Comparison of ENCODE assay signal across 1 cellular context in the genomic region with DNA sequence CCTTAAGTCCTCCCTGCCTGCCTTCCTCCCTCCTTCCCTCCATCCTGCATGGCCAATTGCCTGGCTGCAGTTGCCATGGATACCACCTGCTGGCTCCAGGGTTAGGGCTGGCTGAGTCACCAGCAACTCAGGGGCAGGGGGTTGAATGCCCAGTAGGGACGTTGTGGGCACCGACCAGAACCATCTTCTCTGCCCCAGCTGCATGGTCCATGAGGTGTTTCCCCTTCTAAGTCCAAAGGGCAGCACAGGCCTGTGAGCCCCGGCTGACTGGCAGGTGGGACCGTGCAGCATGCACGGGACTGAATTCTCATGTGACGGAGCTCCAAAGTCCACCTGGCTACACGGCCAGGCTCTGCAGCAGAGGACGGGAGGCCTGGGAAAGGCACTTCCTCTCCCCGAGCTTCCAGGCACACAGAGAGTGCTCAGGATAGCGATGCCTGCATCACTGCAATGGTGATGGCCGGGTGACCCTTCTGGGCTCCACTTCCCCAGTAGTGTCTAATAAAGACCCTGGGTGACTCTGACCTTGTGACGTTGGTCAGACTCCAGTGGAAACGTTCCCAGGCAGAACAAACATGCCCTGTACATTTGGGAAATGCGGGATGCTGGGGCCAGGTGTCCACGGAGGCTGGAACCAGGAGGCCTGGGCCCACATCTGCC.
TF ChIP-seq lines count a peak whose summit lies in the region.

No MANE protein-coding gene starts in this region.

TF ChIP-seq in HepG2, 621 proteins besides CTCF, POLR2A, EP300 and RAD21 (continued from another document and continues in another):
- TF ChIP-seq, protein P1, sequence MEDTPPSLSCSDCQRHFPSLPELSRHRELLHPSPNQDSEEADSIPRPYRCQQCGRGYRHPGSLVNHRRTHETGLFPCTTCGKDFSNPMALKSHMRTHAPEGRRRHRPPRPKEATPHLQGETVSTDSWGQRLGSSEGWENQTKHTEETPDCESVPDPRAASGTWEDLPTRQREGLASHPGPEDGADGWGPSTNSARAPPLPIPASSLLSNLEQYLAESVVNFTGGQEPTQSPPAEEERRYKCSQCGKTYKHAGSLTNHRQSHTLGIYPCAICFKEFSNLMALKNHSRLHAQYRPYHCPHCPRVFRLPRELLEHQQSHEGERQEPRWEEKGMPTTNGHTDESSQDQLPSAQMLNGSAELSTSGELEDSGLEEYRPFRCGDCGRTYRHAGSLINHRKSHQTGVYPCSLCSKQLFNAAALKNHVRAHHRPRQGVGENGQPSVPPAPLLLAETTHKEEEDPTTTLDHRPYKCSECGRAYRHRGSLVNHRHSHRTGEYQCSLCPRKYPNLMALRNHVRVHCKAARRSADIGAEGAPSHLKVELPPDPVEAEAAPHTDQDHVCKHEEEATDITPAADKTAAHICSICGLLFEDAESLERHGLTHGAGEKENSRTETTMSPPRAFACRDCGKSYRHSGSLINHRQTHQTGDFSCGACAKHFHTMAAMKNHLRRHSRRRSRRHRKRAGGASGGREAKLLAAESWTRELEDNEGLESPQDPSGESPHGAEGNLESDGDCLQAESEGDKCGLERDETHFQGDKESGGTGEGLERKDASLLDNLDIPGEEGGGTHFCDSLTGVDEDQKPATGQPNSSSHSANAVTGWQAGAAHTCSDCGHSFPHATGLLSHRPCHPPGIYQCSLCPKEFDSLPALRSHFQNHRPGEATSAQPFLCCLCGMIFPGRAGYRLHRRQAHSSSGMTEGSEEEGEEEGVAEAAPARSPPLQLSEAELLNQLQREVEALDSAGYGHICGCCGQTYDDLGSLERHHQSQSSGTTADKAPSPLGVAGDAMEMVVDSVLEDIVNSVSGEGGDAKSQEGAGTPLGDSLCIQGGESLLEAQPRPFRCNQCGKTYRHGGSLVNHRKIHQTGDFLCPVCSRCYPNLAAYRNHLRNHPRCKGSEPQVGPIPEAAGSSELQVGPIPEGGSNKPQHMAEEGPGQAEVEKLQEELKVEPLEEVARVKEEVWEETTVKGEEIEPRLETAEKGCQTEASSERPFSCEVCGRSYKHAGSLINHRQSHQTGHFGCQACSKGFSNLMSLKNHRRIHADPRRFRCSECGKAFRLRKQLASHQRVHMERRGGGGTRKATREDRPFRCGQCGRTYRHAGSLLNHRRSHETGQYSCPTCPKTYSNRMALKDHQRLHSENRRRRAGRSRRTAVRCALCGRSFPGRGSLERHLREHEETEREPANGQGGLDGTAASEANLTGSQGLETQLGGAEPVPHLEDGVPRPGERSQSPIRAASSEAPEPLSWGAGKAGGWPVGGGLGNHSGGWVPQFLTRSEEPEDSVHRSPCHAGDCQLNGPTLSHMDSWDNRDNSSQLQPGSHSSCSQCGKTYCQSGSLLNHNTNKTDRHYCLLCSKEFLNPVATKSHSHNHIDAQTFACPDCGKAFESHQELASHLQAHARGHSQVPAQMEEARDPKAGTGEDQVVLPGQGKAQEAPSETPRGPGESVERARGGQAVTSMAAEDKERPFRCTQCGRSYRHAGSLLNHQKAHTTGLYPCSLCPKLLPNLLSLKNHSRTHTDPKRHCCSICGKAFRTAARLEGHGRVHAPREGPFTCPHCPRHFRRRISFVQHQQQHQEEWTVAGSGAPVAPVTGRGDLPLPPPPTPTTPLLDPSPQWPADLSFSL (CRISPR knock-in tag; IDR thresholded peaks at IDR 0.05) = no peak
- TF ChIP-seq, protein P2, sequence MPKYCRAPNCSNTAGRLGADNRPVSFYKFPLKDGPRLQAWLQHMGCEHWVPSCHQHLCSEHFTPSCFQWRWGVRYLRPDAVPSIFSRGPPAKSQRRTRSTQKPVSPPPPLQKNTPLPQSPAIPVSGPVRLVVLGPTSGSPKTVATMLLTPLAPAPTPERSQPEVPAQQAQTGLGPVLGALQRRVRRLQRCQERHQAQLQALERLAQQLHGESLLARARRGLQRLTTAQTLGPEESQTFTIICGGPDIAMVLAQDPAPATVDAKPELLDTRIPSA (CRISPR knock-in tag; IDR thresholded peaks at IDR 0.05; ENCODE audit: borderline replicate concordance) = peak; percentile 86; the same call in 1 of the 2 replicates
- TF ChIP-seq RBFOX2 (IDR thresholded peaks at IDR 0.05; ENCODE audit: low read depth, low read length) (no peak), ZNF205 (CRISPR knock-in tag; IDR thresholded peaks at IDR 0.05) (peak; percentile 90), ARNT2 (CRISPR knock-in tag; IDR thresholded peaks at IDR 0.05; ENCODE audit: low read depth) (peak; percentile 98), ZBTB42 (CRISPR knock-in tag; IDR thresholded peaks at IDR 0.05) (peak; percentile 62; the same call in 1 of the 2 replicates), ZBTB14 (CRISPR knock-in tag; IDR thresholded peaks at IDR 0.05) (peak; percentile 35; the same call in 1 of the 2 replicates), SSRP1 (CRISPR knock-in tag; IDR thresholded peaks at IDR 0.05) (no peak), IKZF4 (CRISPR knock-in tag; IDR thresholded peaks at IDR 0.05; ENCODE audit: borderline replicate concordance, low read depth, not compliant biosample characterization) (no peak), ZNF839 (CRISPR knock-in tag; IDR thresholded peaks at IDR 0.05; ENCODE audit: borderline replicate concordance) (no peak), HOMEZ (CRISPR knock-in tag; IDR thresholded peaks at IDR 0.05; ENCODE audit: low read depth) (no peak), ZNF3 (CRISPR knock-in tag; IDR thresholded peaks at IDR 0.05) (no peak), ZMYM3 (CRISPR knock-in tag; IDR thresholded peaks at IDR 0.05) (peak; percentile 63; the same call in 1 of the 2 replicates), SALL2 (CRISPR knock-in tag; IDR thresholded peaks at IDR 0.05) (peak; percentile 82), NFIC (IDR thresholded peaks at IDR 0.05; ENCODE audit: low read length) (peak; percentile 22; the same call in 1 of the 2 replicates), SRSF1 (optimal IDR thresholded peaks at IDR 0.05; ENCODE audit: low read depth, low read length) (no peak), MXD3 (CRISPR knock-in tag; IDR thresholded peaks at IDR 0.05) (peak; percentile 97), NONO (IDR thresholded peaks at IDR 0.05) (no peak), NONO (CRISPR knock-in tag; conservative IDR thresholded peaks at IDR 0.05) (peak; percentile 82), TERF1 (CRISPR knock-in tag; IDR thresholded peaks at IDR 0.05) (no peak), ZNF616 (CRISPR knock-in tag; IDR thresholded peaks at IDR 0.05; ENCODE audit: low read depth) (no peak), KDM3A (CRISPR knock-in tag; IDR thresholded peaks at IDR 0.05; ENCODE audit: low read depth) (peak; percentile 86), PRDM10 (CRISPR knock-in tag; IDR thresholded peaks at IDR 0.05; ENCODE audit: low read depth) (peak; percentile 43; the same call in 1 of the 2 replicates), ATF6 (CRISPR knock-in tag; conservative IDR thresholded peaks at IDR 0.05) (no peak), IRX3 (CRISPR knock-in tag; IDR thresholded peaks at IDR 0.05; ENCODE audit: borderline replicate concordance, low read depth) (peak; percentile 88; the same call in 1 of the 2 replicates), MIER2 (CRISPR knock-in tag; IDR thresholded peaks at IDR 0.05) (peak; percentile 83), BCLAF1 (IDR thresholded peaks at IDR 0.05) (no peak)
- TF ChIP-seq, protein P3, sequence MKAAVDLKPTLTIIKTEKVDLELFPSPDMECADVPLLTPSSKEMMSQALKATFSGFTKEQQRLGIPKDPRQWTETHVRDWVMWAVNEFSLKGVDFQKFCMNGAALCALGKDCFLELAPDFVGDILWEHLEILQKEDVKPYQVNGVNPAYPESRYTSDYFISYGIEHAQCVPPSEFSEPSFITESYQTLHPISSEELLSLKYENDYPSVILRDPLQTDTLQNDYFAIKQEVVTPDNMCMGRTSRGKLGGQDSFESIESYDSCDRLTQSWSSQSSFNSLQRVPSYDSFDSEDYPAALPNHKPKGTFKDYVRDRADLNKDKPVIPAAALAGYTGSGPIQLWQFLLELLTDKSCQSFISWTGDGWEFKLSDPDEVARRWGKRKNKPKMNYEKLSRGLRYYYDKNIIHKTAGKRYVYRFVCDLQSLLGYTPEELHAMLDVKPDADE (CRISPR knock-in tag; IDR thresholded peaks at IDR 0.05) = no peak
